29 cellular contexts compared by ENCODE assay signal in the genomic region with DNA sequence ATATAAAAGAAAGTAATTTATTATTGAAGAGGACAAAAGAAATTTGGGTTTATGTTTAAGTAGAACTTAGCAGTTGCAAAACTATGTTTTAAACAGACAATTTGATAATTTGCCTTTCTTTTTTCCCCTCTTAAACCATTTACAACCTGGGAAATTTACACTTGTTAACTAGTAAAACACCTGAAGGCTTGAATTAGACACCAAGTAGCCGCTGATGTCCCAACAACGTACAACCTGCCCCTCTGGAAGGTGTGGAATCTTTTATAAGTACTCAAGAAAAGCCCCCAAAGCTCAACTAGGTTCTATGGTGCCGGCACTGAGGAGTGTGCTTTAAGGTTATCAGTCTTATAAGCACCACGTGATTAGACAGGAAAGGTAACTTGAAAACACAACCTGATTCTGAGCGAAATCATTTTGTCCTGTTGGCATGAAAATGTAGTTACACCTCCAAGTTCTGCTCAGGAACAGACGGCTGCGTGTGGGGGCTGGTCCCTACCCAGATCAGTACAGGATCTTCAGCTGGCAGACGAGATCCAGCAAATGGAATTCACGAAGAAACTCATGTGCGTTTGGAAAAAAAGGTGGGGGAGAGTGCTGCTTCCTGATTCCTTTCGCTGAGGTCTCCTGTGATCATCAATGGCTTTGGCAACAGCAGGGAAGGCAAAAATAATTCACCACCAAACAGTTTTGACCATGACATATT.
DNase-seq lines count a peak whose midpoint lies in the region; ATAC-seq and TF ChIP-seq lines count a peak whose summit lies in the region.
"Had no signal": no experiment of that assay in that cellular context is flagged by ENCODE, and none has a peak within 500 bp of the region (broad histone marks: within the 10 kb centered on the region; RNA-seq: fewer than 3 reads in every experiment).

No MANE protein-coding gene starts in this region.

- peak; percentile 53 for DNase-seq in activated CD4-positive, alpha-beta T cell treated with anti-CD3 and anti-CD28 coated beads, Interleukin-2, amount 10 ng/mL, durations not matched to agents 24 days and 14 days
- no peak for DNase-seq in activated CD4-positive, alpha-beta T cell treated with anti-CD3 and anti-CD28 coated beads, Interleukin-2, amount 10 ng/mL, durations not matched to agents 7 days and 5 days
- DNase-seq in cerebellar cortex (ENCODE audit: low spot score) (peak; percentile 92), left kidney (ENCODE audit: low read depth, low spot score) (peak; percentile 13), superior temporal gyrus (ENCODE audit: extremely low spot score) (peak; percentile 70), right cardiac atrium (no peak), SKM-1 treated with dmso at 0.1 percent for 144 hours (lab: John Stamatoyannopoulos, UW; ENCODE audit: unreplicated experiment) (no peak), thyroid gland (no peak)
- DNase-seq: activated CD4-positive, alpha-beta T cell treated with anti-CD3 and anti-CD28 coated beads for 4 hours; activated naive CD4-positive, alpha-beta T cell treated with Interleukin-2 at 50 U/mL for 16 hours; activated T-cell treated with anti-CD3 and anti-CD28 coated beads, Interleukin-2, amount 50 U/mL, for 48 hours; adrenal gland; H7; heart left ventricle; left ventricle myocardium superior; midbrain; naive thymus-derived CD8-positive, alpha-beta T cell; NCI-H1092; NCI-H2029; NCI-H345; NCI-H774; pancreas; SK-N-SH; T-helper 2 cell; upper lobe of right lung had no signal

- H3K36me3 ChIP-seq in thyroid gland: no peaks in the 10 kb centered on the region
- H3K36me3 ChIP-seq: adrenal gland, heart left ventricle, pancreas, upper lobe of right lung had no signal

- no peak overlapping the region for H3K27ac ChIP-seq in right cardiac atrium (ENCODE audit: low read length)
- no peak overlapping the region for H3K27ac ChIP-seq in thyroid gland
- H3K27ac ChIP-seq: adrenal gland, heart left ventricle, HL-60, pancreas, upper lobe of right lung had no signal

- no peak overlapping the region for H3K4me3 Mint-ChIP-seq in activated CD4-positive, alpha-beta T cell treated with anti-CD3 and anti-CD28 coated beads, Interleukin-2, amount 10 ng/mL, durations not matched to agents 24 days and 14 days
- H3K4me3 Mint-ChIP-seq in activated CD4-positive, alpha-beta T cell treated with anti-CD3 and anti-CD28 coated beads, Interleukin-2, amount 10 ng/mL, durations not matched to agents 7 days and 5 days: no peak overlapping the region
- H3K4me3 Mint-ChIP-seq: B cell; dendritic cell treated with granulocyte-macrophage colony-stimulating factor and Interleukin-4, amounts not matched to agents 40 ng/mL and 50 ng/mL, for 4 days; naive thymus-derived CD8-positive, alpha-beta T cell had no signal

- TF ChIP-seq POLR2A in thyroid gland (IDR thresholded peaks at IDR 0.05): no peak

- CTCF ChIA-PET in activated CD4-positive, alpha-beta T cell treated with anti-CD3 and anti-CD28 coated beads, Interleukin-2, amount 10 ng/mL, durations not matched to agents 7 days and 5 days (lab: Charles Lee): interaction anchor here (0.5 kb wide), 1 partner anchor 27 kb away, joined by 3 read pairs; no protein-coding TSS in a partner anchor

- H3K4me3 ChIP-seq in right cardiac atrium (ENCODE audit: low read length): no peak overlapping the region
- no peak overlapping the region for H3K4me3 ChIP-seq in thyroid gland (replicated peaks in 1 of 3)
- H3K4me3 ChIP-seq: adrenal gland, heart left ventricle, pancreas, upper lobe of right lung had no signal

- WGBS in right cardiac atrium: 10% methylated on average over 11 of the region's 11 CpGs
- 7 to 8% methylated on average over 11 of the region's 11 CpGs for WGBS in thyroid gland, 2 donors

- TF ChIP-seq CTCF in thyroid gland (IDR thresholded peaks at IDR 0.05): no peak

- peaks cover 90% of the 10 kb centered on the region for H3K27me3 Mint-ChIP-seq in activated CD4-positive, alpha-beta T cell treated with anti-CD3 and anti-CD28 coated beads, Interleukin-2, amount 10 ng/mL, durations not matched to agents 24 days and 14 days
- H3K27me3 Mint-ChIP-seq in activated CD4-positive, alpha-beta T cell treated with anti-CD3 and anti-CD28 coated beads, Interleukin-2, amount 10 ng/mL, durations not matched to agents 7 days and 5 days: peaks cover 96% of the 10 kb centered on the region

- H3K36me3 Mint-ChIP-seq in activated CD4-positive, alpha-beta T cell treated with anti-CD3 and anti-CD28 coated beads, Interleukin-2, amount 10 ng/mL, durations not matched to agents 24 days and 14 days (ENCODE audit: low read depth): peaks cover 4% of the 10 kb centered on the region
- H3K36me3 Mint-ChIP-seq in activated CD4-positive, alpha-beta T cell treated with anti-CD3 and anti-CD28 coated beads, Interleukin-2, amount 10 ng/mL, durations not matched to agents 7 days and 5 days (ENCODE audit: low read depth): peaks cover 4% of the 10 kb centered on the region

- H3K27ac Mint-ChIP-seq in activated CD4-positive, alpha-beta T cell treated with anti-CD3 and anti-CD28 coated beads, Interleukin-2, amount 10 ng/mL, durations not matched to agents 24 days and 14 days: no peak overlapping the region
- H3K27ac Mint-ChIP-seq in activated CD4-positive, alpha-beta T cell treated with anti-CD3 and anti-CD28 coated beads, Interleukin-2, amount 10 ng/mL, durations not matched to agents 7 days and 5 days: no peak overlapping the region
- H3K27ac Mint-ChIP-seq: B cell; dendritic cell treated with granulocyte-macrophage colony-stimulating factor and Interleukin-4, amounts not matched to agents 40 ng/mL and 50 ng/mL, for 4 days; naive thymus-derived CD8-positive, alpha-beta T cell had no signal

- peaks cover 9% of the 10 kb centered on the region for H3K4me1 Mint-ChIP-seq in activated CD4-positive, alpha-beta T cell treated with anti-CD3 and anti-CD28 coated beads, Interleukin-2, amount 10 ng/mL, durations not matched to agents 24 days and 14 days
- H3K4me1 Mint-ChIP-seq in activated CD4-positive, alpha-beta T cell treated with anti-CD3 and anti-CD28 coated beads, Interleukin-2, amount 10 ng/mL, durations not matched to agents 7 days and 5 days: peaks cover 14% of the 10 kb centered on the region

- POLR2A ChIA-PET in activated CD4-positive, alpha-beta T cell treated with anti-CD3 and anti-CD28 coated beads, Interleukin-2, amount 10 ng/mL, durations not matched to agents 7 days and 5 days (lab: Charles Lee): no interaction called here

- H3K9me3 Mint-ChIP-seq in activated CD4-positive, alpha-beta T cell treated with anti-CD3 and anti-CD28 coated beads, Interleukin-2, amount 10 ng/mL, durations not matched to agents 24 days and 14 days: no peaks in the 10 kb centered on the region
- H3K9me3 Mint-ChIP-seq in activated CD4-positive, alpha-beta T cell treated with anti-CD3 and anti-CD28 coated beads, Interleukin-2, amount 10 ng/mL, durations not matched to agents 7 days and 5 days: no peaks in the 10 kb centered on the region
- H3K9me3 Mint-ChIP-seq: dendritic cell treated with granulocyte-macrophage colony-stimulating factor and Interleukin-4, amounts not matched to agents 40 ng/mL and 50 ng/mL, for 4 days had no signal

- no peak for ATAC-seq in right cardiac atrium
- ATAC-seq: heart left ventricle; HepG2; left ventricle myocardium superior; naive thymus-derived CD8-positive, alpha-beta T cell; pancreas; upper lobe of right lung had no signal

- H3K4me1 ChIP-seq in right cardiac atrium (ENCODE audit: control insufficient read depth, insufficient read depth, low read length) (no peaks in the 10 kb centered on the region), thyroid gland (peaks cover 4 to 27% of the 10 kb centered on the region in 2 donors)

- H3K27me3 ChIP-seq in right cardiac atrium (ENCODE audit: control insufficient read depth, insufficient read depth): no peaks in the 10 kb centered on the region
- H3K27me3 ChIP-seq in thyroid gland: peaks cover 89% of the 10 kb centered on the region

- H3K9me3 ChIP-seq in right cardiac atrium (ENCODE audit: control insufficient read depth, low read length) (no peaks in the 10 kb centered on the region), thyroid gland (no peaks in the 10 kb centered on the region)
- H3K9me3 ChIP-seq: adrenal gland, heart left ventricle, pancreas, SK-N-SH, upper lobe of right lung had no signal

- intact Hi-C loops in activated CD4-positive, alpha-beta T cell treated with anti-CD3 and anti-CD28 coated beads, Interleukin-2, amount 10 ng/mL, durations not matched to agents 24 days and 14 days (cut with micrococcal nuclease): loop anchor here (10.0 kb wide), 1 partner anchor 1263 kb away; no protein-coding TSS in a partner anchor
- intact Hi-C loops in right cardiac atrium (cut with DNase I): loop anchor here in 1 of 4 donors (5.0 kb wide), 1 partner anchor 905 kb away; no protein-coding TSS in a partner anchor
- intact Hi-C loops in thyroid gland (cut with DNase I): no loop called here

Comparison
In these comparisons a context has a peak if more than half of its experiments do, and no peak if none do; other contexts are left out.
1. DNase-seq: peak in activated CD4-positive, alpha-beta T cell treated with anti-CD3 and anti-CD28 coated beads, Interleukin-2, amount 10 ng/mL, durations not matched to agents 24 days and 14 days (single experiment), cerebellar cortex (single experiment), left kidney (single experiment) and superior temporal gyrus (single experiment); none in activated CD4-positive, alpha-beta T cell treated with anti-CD3 and anti-CD28 coated beads, Interleukin-2, amount 10 ng/mL, durations not matched to agents 7 days and 5 days (single experiment), right cardiac atrium (0 of 3), SKM-1 treated with dmso at 0.1 percent for 144 hours (single experiment) and thyroid gland (0 of 2).